Comparison of ENCODE assay signal across 21 cellular contexts in the genomic region with DNA sequence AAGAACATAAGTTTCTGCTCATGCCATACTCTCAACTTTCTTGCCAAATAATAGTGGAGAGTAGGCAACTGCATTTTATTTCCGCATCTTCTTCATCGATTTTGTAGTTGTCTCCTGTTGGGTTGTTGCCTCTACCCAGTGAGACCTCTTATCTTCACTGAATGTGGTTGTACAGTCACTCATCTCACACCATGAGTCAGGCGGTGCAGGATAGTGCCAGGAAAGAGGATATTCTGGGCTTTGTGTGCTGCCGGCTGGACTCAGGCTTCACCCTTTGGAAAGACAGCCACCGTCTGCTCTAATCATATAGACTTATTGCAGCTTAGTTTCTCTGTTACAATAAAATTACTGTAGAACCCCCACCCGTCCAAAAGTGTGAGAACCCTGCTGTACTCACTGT.
DNase-seq lines count a peak whose midpoint lies in the region; ATAC-seq and TF ChIP-seq lines count a peak whose summit lies in the region.
"Had no signal": no experiment of that assay in that cellular context is flagged by ENCODE, and none has a peak within 500 bp of the region (broad histone marks: within the 10 kb centered on the region; RNA-seq: fewer than 3 reads in every experiment).

No MANE protein-coding gene starts in this region.

- no peaks in the 10 kb centered on the region for H3K79me2 ChIP-seq in fibroblast of lung (ENCODE audit: control insufficient read depth, insufficient read depth, low read length)

- H3K27ac ChIP-seq in fibroblast of lung (ENCODE audit: insufficient read depth, low read length): no peak overlapping the region
- H3K27ac ChIP-seq in psoas muscle: no peak overlapping the region
- H3K27ac ChIP-seq: BLaER1 treated with 17β-estradiol and CSF1 and Interleukin-3, amounts not matched to agents 10 nM and 100 nM; coronary artery; lower lobe of right lung; pancreas; vagina had no signal

- H4K20me1 ChIP-seq in fibroblast of lung (ENCODE audit: control insufficient read depth, extremely low read depth, insufficient read depth, low read length): no peaks in the 10 kb centered on the region
- H4K20me1 ChIP-seq: BLaER1 treated with 17β-estradiol and CSF1 and Interleukin-3, amounts not matched to agents 10 nM and 100 nM had no signal

- in situ Hi-C loops in G401 (cut with HindIII; ENCODE audit: low sequenced_read_pairs) (no loop called here), ACHN (cut with HindIII; ENCODE audit: low pct_ligation_motif_present, low pct_unique_long_range_greater_than_20kb, low sequenced_read_pairs) (no loop called here)

- intact Hi-C loops in psoas muscle (cut with DNase I): no loop called here

- H3K27me3 ChIP-seq in fibroblast of lung (ENCODE audit: control insufficient read depth, insufficient read depth, low read length) (no peaks in the 10 kb centered on the region), psoas muscle (ENCODE audit: insufficient read depth in 3 of 3, low read length in 2 of 3) (peaks cover 0 to 4% (median 0%) of the 10 kb centered on the region in 3 donors)
- H3K27me3 ChIP-seq: BLaER1 treated with 17β-estradiol and CSF1 and Interleukin-3, amounts not matched to agents 10 nM and 100 nM; pancreas; vagina had no signal

- WGBS in psoas muscle, 3 donors: 65 to 74% (median 69%) methylated on average over 6 of the region's 6 CpGs

- no peak overlapping the region for H3K4me2 ChIP-seq in fibroblast of lung (ENCODE audit: extremely low read depth, insufficient read depth, low read length)

- H2AFZ ChIP-seq in fibroblast of lung (ENCODE audit: low read length): no peak overlapping the region

- H3K4me3 ChIP-seq in fibroblast of lung (replicated peaks in 1 of 4; ENCODE audit: control extremely low read depth in 1 of 4, insufficient read depth in 1 of 4, low read depth in 3 of 4, low read length in 4 of 4): no peak overlapping the region
- no peak overlapping the region for H3K4me3 ChIP-seq in psoas muscle
- H3K4me3 ChIP-seq: BLaER1 treated with 17β-estradiol and CSF1 and Interleukin-3, amounts not matched to agents 10 nM and 100 nM; coronary artery; lower lobe of right lung; pancreas; vagina had no signal

- POLR2A ChIA-PET in GM10248 (lab: Yijun Ruan, JAX): no interaction called here

- H3K36me3 ChIP-seq in fibroblast of lung (ENCODE audit: control insufficient read depth, insufficient read depth, low read length): no peaks in the 10 kb centered on the region
- H3K36me3 ChIP-seq in psoas muscle (ENCODE audit: insufficient read depth in 1 of 2, low read depth in 1 of 2): no peaks in the 10 kb centered on the region
- H3K36me3 ChIP-seq: BLaER1 treated with 17β-estradiol and CSF1 and Interleukin-3, amounts not matched to agents 10 nM and 100 nM; lower lobe of right lung; pancreas; vagina had no signal

- DNase-seq in G401 (ENCODE audit: low spot score): peak; percentile 25
- peak; percentile 84 for DNase-seq in RPMI7951 (ENCODE audit: low read depth)
- peak; percentile 45 to 77 for DNase-seq in fibroblast of lung (ENCODE audit: low read depth in 2 of 2)
- DNase-seq in psoas muscle: no peak
- no peak for DNase-seq in GM10248 (ENCODE audit: extremely low spot score)
- DNase-seq in ACHN: no peak
- no peak for DNase-seq in activated T-cell treated with anti-CD3 and anti-CD28 coated beads, Interleukin-2, amount 50 U/mL, for 48 hours
- DNase-seq: activated CD4-positive, alpha-beta T cell treated with anti-CD3 and anti-CD28 coated beads, Interleukin-2, amount 50 U/mL, for 4 hours; activated naive CD4-positive, alpha-beta T cell treated with Interleukin-2 at 50 U/mL for 16 hours; activated T-cell treated with anti-CD3 and anti-CD28 coated beads for 4 hours; anterior cingulate cortex; glutamatergic neuron; lower lobe of right lung; MM.1S; NCI-H146; pancreas; stimulated activated CD4-positive, alpha-beta T cell treated with anti-CD3 and anti-CD28 coated beads, Interleukin-4, amount 100 ng/mL, for 1 hour; T-cell had no signal

- H3K9me3 ChIP-seq in fibroblast of lung (ENCODE audit: control insufficient read depth, insufficient read depth, low read depth, low read length) (no peaks in the 10 kb centered on the region), psoas muscle (peaks cover 2% of the 10 kb centered on the region)
- H3K9me3 ChIP-seq: lower lobe of right lung, pancreas, vagina had no signal

- ATAC-seq in psoas muscle: peak in 3 of 4 donors; percentile 48 to 82 (median 61)
- ATAC-seq: lower lobe of right lung, pancreas, T-cell had no signal

- CTCF ChIA-PET in GM10248 (lab: Yijun Ruan, JAX): no interaction called here

- H3K9ac ChIP-seq in fibroblast of lung (ENCODE audit: insufficient read depth, low read length): no peak overlapping the region
- H3K9ac ChIP-seq: BLaER1 treated with 17β-estradiol and CSF1 and Interleukin-3, amounts not matched to agents 10 nM and 100 nM had no signal

- H3K4me1 ChIP-seq in fibroblast of lung (ENCODE audit: control insufficient read depth, extremely low read depth, insufficient read depth, low read length) (no peaks in the 10 kb centered on the region), psoas muscle (no peaks in the 10 kb centered on the region)
- H3K4me1 ChIP-seq: lower lobe of right lung, pancreas, vagina had no signal

- TF ChIP-seq CTCF in fibroblast of lung (conservative IDR thresholded peaks at IDR 0.05 in 1 of 2, IDR thresholded peaks at IDR 0.05 in 1 of 2; ENCODE audit: low read depth in 1 of 2, low read length in 2 of 2): no peak
- TF ChIP-seq CTCF in psoas muscle (IDR thresholded peaks at IDR 0.05): no peak
- TF ChIP-seq CTCF in GM10248 (IDR thresholded peaks at IDR 0.05; ENCODE audit: control extremely low read depth, extremely low read depth, low read depth, missing control alignments): no peak

Comparison
In these comparisons a context has a peak if more than half of its experiments do, and no peak if none do; other contexts are left out.
1. DNase-seq: peak in G401 (single experiment), RPMI7951 (single experiment) and fibroblast of lung (2 of 2); none in psoas muscle (0 of 2), GM10248 (single experiment), ACHN (single experiment) and activated T-cell treated with anti-CD3 and anti-CD28 coated beads, Interleukin-2, amount 50 U/mL, for 48 hours (0 of 2).